ENCODE assay signal across 26 cellular contexts in genomic region chr15:52624262-52624661, GRCh38.
"Had no signal": no experiment of that assay in that cellular context is flagged by ENCODE, and none has a peak within 500 bp of the region (broad histone marks: within the 10 kb centered on the region; RNA-seq: fewer than 3 reads in every experiment).

No MANE protein-coding gene starts in this region.

- H3K9me3 ChIP-seq: heart right ventricle, lower lobe of right lung, mucosa of descending colon, neutrophil, prostate gland, sigmoid colon, stomach, suprapubic skin, tibial artery, upper lobe of right lung had no signal

- H3K4me3 Mint-ChIP-seq: activated CD4-positive, alpha-beta memory T cell treated with anti-CD3 and anti-CD28 coated beads, Interleukin-2, amount 10 ng/mL, durations not matched to agents 7 days and 5 days; activated CD4-positive, alpha-beta T cell treated with anti-CD3 and anti-CD28 coated beads, Interleukin-2, amount 10 ng/mL, durations not matched to agents 24 days and 14 days; activated naive CD8-positive, alpha-beta T cell treated with anti-CD3 and anti-CD28 coated beads, Interleukin-2, amount 10 ng/mL, durations not matched to agents 7 days and 5 days; activated T-cell treated with anti-CD3 and anti-CD28 coated beads, Interleukin-2, amount 50 U/mL, for 24 hours; nephron; stimulated activated effector memory CD8-positive, alpha-beta T cell treated with anti-CD3 and anti-CD28 coated beads, Interleukin-12 subunit alpha, Interleukin-12 subunit beta, amount 100 ng/mL, for 72 hours had no signal

- H3K27ac Mint-ChIP-seq: activated CD4-positive, alpha-beta memory T cell treated with anti-CD3 and anti-CD28 coated beads, Interleukin-2, amount 10 ng/mL, durations not matched to agents 7 days and 5 days; activated CD4-positive, alpha-beta T cell treated with anti-CD3 and anti-CD28 coated beads, Interleukin-2, amount 10 ng/mL, durations not matched to agents 24 days and 14 days; activated naive CD8-positive, alpha-beta T cell treated with anti-CD3 and anti-CD28 coated beads, Interleukin-2, amount 10 ng/mL, durations not matched to agents 7 days and 5 days; activated T-cell treated with anti-CD3 and anti-CD28 coated beads, Interleukin-2, amount 50 U/mL, for 24 hours; nephron; stimulated activated effector memory CD8-positive, alpha-beta T cell treated with anti-CD3 and anti-CD28 coated beads, Interleukin-12 subunit alpha, Interleukin-12 subunit beta, amount 100 ng/mL, for 72 hours had no signal

- H3K27me3 Mint-ChIP-seq: activated CD4-positive, alpha-beta memory T cell treated with anti-CD3 and anti-CD28 coated beads, Interleukin-2, amount 10 ng/mL, durations not matched to agents 7 days and 5 days; activated CD4-positive, alpha-beta T cell treated with anti-CD3 and anti-CD28 coated beads, Interleukin-2, amount 10 ng/mL, durations not matched to agents 24 days and 14 days; activated naive CD8-positive, alpha-beta T cell treated with anti-CD3 and anti-CD28 coated beads, Interleukin-2, amount 10 ng/mL, durations not matched to agents 7 days and 5 days; activated T-cell treated with anti-CD3 and anti-CD28 coated beads, Interleukin-2, amount 50 U/mL, for 24 hours had no signal

- DNase-seq: activated CD4-positive, alpha-beta memory T cell treated with anti-CD3 and anti-CD28 coated beads, Interleukin-2, amount 10 ng/mL, durations not matched to agents 7 days and 5 days; activated CD4-positive, alpha-beta T cell treated with anti-CD3 and anti-CD28 coated beads, Interleukin-2, amount 10 ng/mL, durations not matched to agents 24 days and 14 days; activated CD4-positive, CD25-positive, alpha-beta regulatory T cell treated with anti-CD3 and anti-CD28 coated beads, Interleukin-2, amount 50 U/mL, for 72 hours; activated CD8-positive, alpha-beta memory T cell treated with anti-CD3 and anti-CD28 coated beads, Interleukin-2, amount 50 U/mL, for 48 hours; activated naive CD8-positive, alpha-beta T cell treated with anti-CD3 and anti-CD28 coated beads, Interleukin-2, amount 10 ng/mL, durations not matched to agents 7 days and 5 days; activated T-cell treated with anti-CD3 and anti-CD28 coated beads, Interleukin-2, amount 50 U/mL, for 24 hours; amniotic stem cell; brain microvascular endothelial cell; foreskin fibroblast; heart right ventricle; lower lobe of right lung; mesendoderm; mucosa of descending colon; retina; sigmoid colon; small intestine; stimulated activated CD4-positive, alpha-beta T cell treated with anti-CD3 and anti-CD28 coated beads, Interleukin-4, amount 100 ng/mL, for 24 hours; stomach; T-helper 2 cell; tibial artery; upper lobe of right lung had no signal

- H3K4me3 ChIP-seq: heart right ventricle, lower lobe of right lung, mucosa of descending colon, prostate gland, sigmoid colon, stomach, suprapubic skin, tibial artery, upper lobe of right lung had no signal

- H3K27me3 ChIP-seq: brain microvascular endothelial cell, heart right ventricle, neutrophil, sigmoid colon, stomach, suprapubic skin, tibial artery, upper lobe of right lung had no signal

- H3K9me3 Mint-ChIP-seq: activated CD4-positive, alpha-beta memory T cell treated with anti-CD3 and anti-CD28 coated beads, Interleukin-2, amount 10 ng/mL, durations not matched to agents 7 days and 5 days; activated CD4-positive, alpha-beta T cell treated with anti-CD3 and anti-CD28 coated beads, Interleukin-2, amount 10 ng/mL, durations not matched to agents 24 days and 14 days; activated naive CD8-positive, alpha-beta T cell treated with anti-CD3 and anti-CD28 coated beads, Interleukin-2, amount 10 ng/mL, durations not matched to agents 7 days and 5 days; activated T-cell treated with anti-CD3 and anti-CD28 coated beads, Interleukin-2, amount 50 U/mL, for 24 hours; nephron; stimulated activated effector memory CD8-positive, alpha-beta T cell treated with anti-CD3 and anti-CD28 coated beads, Interleukin-12 subunit alpha, Interleukin-12 subunit beta, amount 100 ng/mL, for 72 hours had no signal

- ATAC-seq: lower lobe of right lung; mucosa of descending colon; stimulated activated effector memory CD8-positive, alpha-beta T cell treated with anti-CD3 and anti-CD28 coated beads, Interleukin-12 subunit alpha, Interleukin-12 subunit beta, amount 100 ng/mL, for 72 hours; upper lobe of right lung had no signal

- H3K4me1 ChIP-seq: lower lobe of right lung, prostate gland, sigmoid colon, stomach, suprapubic skin, upper lobe of right lung had no signal

- H3K27ac ChIP-seq: brain microvascular endothelial cell, heart right ventricle, lower lobe of right lung, neutrophil, prostate gland, sigmoid colon, stomach, suprapubic skin, tibial artery, upper lobe of right lung had no signal

- H3K36me3 ChIP-seq: brain microvascular endothelial cell, prostate gland had no signal
